Comparison of ENCODE assay signal across 2 cellular contexts in genomic region chr12:100348657-100349454, GRCh38.
TF ChIP-seq lines count a peak whose summit lies in the region.

No MANE protein-coding gene starts in this region.

TF ChIP-seq in WTC11, 78 proteins besides CTCF, POLR2A, EP300 and RAD21 (continued from another document):
- TF ChIP-seq ELF4 (CRISPR knock-in tag; IDR thresholded peaks at IDR 0.05; ENCODE audit: low read depth) (no peak), ATF2 (CRISPR knock-in tag; IDR thresholded peaks at IDR 0.05; ENCODE audit: borderline replicate concordance, low read depth) (no peak), USF1 (CRISPR knock-in tag; IDR thresholded peaks at IDR 0.05) (no peak), ZNF671 (CRISPR knock-in tag; IDR thresholded peaks at IDR 0.05) (no peak), ATF6 (CRISPR knock-in tag; IDR thresholded peaks at IDR 0.05) (no peak)

TF ChIP-seq in liver, 16 proteins besides CTCF, POLR2A, EP300 and RAD21 (continued from another document):
- TF ChIP-seq FOXA2 (IDR thresholded peaks at IDR 0.05): no peak
